21 cellular contexts compared by ENCODE assay signal in the genomic region with DNA sequence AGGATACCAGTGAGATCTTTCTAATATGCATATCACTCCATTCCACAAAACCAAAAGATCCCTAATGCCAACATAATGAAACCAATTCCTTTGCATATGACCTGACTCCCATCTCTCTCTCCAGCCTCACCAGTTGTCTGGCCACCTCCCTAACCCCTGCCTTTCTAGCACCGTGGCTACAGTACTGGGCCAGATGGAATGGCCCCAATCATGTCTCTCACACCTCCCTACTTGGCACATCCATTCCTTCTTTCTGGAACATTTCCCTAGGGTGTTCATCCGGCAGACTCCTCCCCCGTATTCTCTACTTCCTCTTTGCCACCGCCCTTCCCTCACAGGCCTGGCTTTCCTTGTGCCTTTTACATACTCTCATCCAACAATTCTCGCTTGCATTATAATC.
"Had no signal": no experiment of that assay in that cellular context is flagged by ENCODE, and none has a peak within 500 bp of the region (broad histone marks: within the 10 kb centered on the region; RNA-seq: fewer than 3 reads in every experiment).

No MANE protein-coding gene starts in this region.

- H3K36me3 ChIP-seq: left lung, thoracic aorta had no signal

- H3K36me3 Mint-ChIP-seq: natural killer cell, type B pancreatic cell had no signal

- H3K9me3 Mint-ChIP-seq: activated CD4-positive, alpha-beta memory T cell treated with anti-CD3 and anti-CD28 coated beads, Interleukin-2, amount 10 ng/mL, durations not matched to agents 7 days and 5 days; activated CD4-positive, alpha-beta T cell treated with anti-CD3 and anti-CD28 coated beads, Interleukin-2, amount 10 ng/mL, durations not matched to agents 24 days and 14 days; natural killer cell; type B pancreatic cell had no signal

- H3K27ac Mint-ChIP-seq: activated CD4-positive, alpha-beta memory T cell treated with anti-CD3 and anti-CD28 coated beads, Interleukin-2, amount 10 ng/mL, durations not matched to agents 7 days and 5 days; activated CD4-positive, alpha-beta T cell treated with anti-CD3 and anti-CD28 coated beads, Interleukin-2, amount 10 ng/mL, durations not matched to agents 24 days and 14 days; natural killer cell; progenitor cell of endocrine pancreas; type B pancreatic cell had no signal

- DNase-seq: activated CD4-positive, alpha-beta memory T cell treated with anti-CD3 and anti-CD28 coated beads, Interleukin-2, amount 10 ng/mL, durations not matched to agents 7 days and 5 days; activated CD4-positive, alpha-beta T cell treated with anti-CD3 and anti-CD28 coated beads, Interleukin-2, amount 10 ng/mL, durations not matched to agents 24 days and 14 days; activated effector memory CD4-positive, alpha-beta T cell treated with anti-CD3 and anti-CD28 coated beads, Interleukin-2, amount 50 U/mL, for 16 hours; activated naive CD4-positive, alpha-beta T cell treated with anti-CD3 and anti-CD28 coated beads, Interleukin-2, amount 50 U/mL, for 16 hours; activated T-cell treated with anti-CD3 and anti-CD28 coated beads for 4 hours; anterior cingulate cortex; body of pancreas; caudate nucleus; effector memory CD4-positive, alpha-beta T cell; foreskin melanocyte; left lung; midbrain; natural killer cell; retina; stimulated activated CD4-positive, alpha-beta T cell treated with anti-CD3 and anti-CD28 coated beads, Interleukin-4, amount 100 ng/mL, for 1 hour; stimulated activated naive CD4-positive, alpha-beta T cell treated with Interleukin-2 at 50 U/mL for 16 hours; T-helper 17 cell had no signal

- H3K4me3 Mint-ChIP-seq: activated CD4-positive, alpha-beta memory T cell treated with anti-CD3 and anti-CD28 coated beads, Interleukin-2, amount 10 ng/mL, durations not matched to agents 7 days and 5 days; activated CD4-positive, alpha-beta T cell treated with anti-CD3 and anti-CD28 coated beads, Interleukin-2, amount 10 ng/mL, durations not matched to agents 24 days and 14 days; natural killer cell; T-helper 17 cell; type B pancreatic cell had no signal

- H3K4me3 ChIP-seq: body of pancreas, left lung, thoracic aorta had no signal

- H3K9me3 ChIP-seq: body of pancreas, left lung, thoracic aorta had no signal

- H3K27ac ChIP-seq: body of pancreas, left lung, thoracic aorta, VCaP had no signal

- H3K27me3 ChIP-seq: body of pancreas, left lung had no signal
